Comparison of ENCODE assay signal across 8 cellular contexts in the genomic region with DNA sequence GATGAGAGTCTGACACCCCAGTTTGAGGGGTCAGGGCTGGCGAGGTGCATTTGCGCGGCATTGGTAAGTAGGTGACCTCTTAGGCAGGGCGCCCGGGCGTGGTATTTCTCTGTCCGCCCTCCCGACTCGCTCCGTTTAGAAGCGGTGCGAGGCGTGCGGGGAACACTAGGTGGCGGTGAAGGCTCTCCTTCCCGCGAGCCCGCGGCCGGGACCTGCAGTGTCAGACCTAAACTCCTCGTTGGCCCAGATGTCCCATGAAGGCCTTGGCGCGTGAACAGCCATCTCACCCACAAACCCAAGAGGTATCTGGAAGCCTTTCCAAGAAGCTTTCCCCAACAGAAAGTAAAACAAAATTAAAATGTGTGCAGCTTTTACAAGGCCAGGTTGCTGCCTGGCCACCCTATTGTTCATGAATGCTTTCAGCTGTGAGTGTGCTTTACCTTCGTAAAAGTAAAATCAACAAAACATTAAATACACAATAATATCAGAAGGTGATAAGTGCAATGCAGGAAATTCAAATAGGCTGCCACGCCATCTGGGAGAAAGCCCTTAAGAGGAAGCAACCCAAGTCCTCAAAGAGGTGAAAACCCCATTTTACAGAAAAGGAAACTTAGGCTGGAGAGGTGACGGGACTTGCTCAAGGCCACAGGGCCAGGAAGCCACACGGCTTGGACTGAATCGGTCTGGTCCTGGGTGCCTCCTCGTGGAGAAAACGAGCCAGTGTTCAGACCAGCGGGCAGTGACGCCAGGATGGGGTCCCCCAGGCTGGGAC.
DNase-seq lines count a peak whose midpoint lies in the region; ATAC-seq and TF ChIP-seq lines count a peak whose summit lies in the region.

No MANE protein-coding gene starts in this region.

- H3K27ac ChIP-seq in PC-9 = no peak overlapping the region
- H3K27ac ChIP-seq in esophagus squamous epithelium = no peak overlapping the region

- ATAC-seq in GM21360 (IDR thresholded peaks at IDR 0.05; ENCODE audit: unreplicated experiment) = peak; percentile 79
- peak; percentile 92 to 93 for ATAC-seq in stimulated activated naive B cell treated with anti-CD40 and anti-IgM and Interleukin-4, amounts not matched to agents 10 μg/mL and 1 μg/mL and 100 μg/mL, for 72 hours (replicated peaks)

- peak overlapping the region; percentile 68; the same call in 1 of the 2 replicates for H2AFZ ChIP-seq in PC-9

- DNase-seq in COR-L47 (lab: John Stamatoyannopoulos, UW) (peak; percentile 61), HUDEP-2 (lab: John Stamatoyannopoulos, UW; ENCODE audit: unreplicated experiment in 76 of 76) (peak in 68 of 76 experiments; percentile 8 to 81 (median 51)), PC-9 (peak; percentile 50 to 80), esophagus squamous epithelium (lab: John Stamatoyannopoulos, UW) (no peak), nephron progenitor cell (peak; percentile 87)
- DNase-seq in activated T-cell treated with anti-CD3 and anti-CD28 coated beads, Interleukin-2, amount 50 U/mL, for 24 hours = peak; percentile 83
- peak; percentile 69 for DNase-seq in stimulated activated naive B cell treated with anti-CD40 and anti-IgM and Interleukin-4, amounts not matched to agents 10 μg/mL and 1 μg/mL and 100 μg/mL, for 72 hours

- H3K9me3 ChIP-seq in PC-9 (ENCODE audit: insufficient read depth, low read depth) (no peaks in the 10 kb centered on the region), esophagus squamous epithelium (no peaks in the 10 kb centered on the region)

- H3F3A ChIP-seq in PC-9 (ENCODE audit: insufficient read depth, low read depth) = 0 out of 2 replicates have a peak, but pooled peaks cover 5% of the 10 kb centered on the region

- 22 to 34% methylated on average over 10 to 16 of the region's 32 CpGs for WGBS in esophagus squamous epithelium, 2 donors

- H3K4me3 Mint-ChIP-seq in activated T-cell treated with anti-CD3 and anti-CD28 coated beads, Interleukin-2, amount 50 U/mL, for 24 hours = peak overlapping the region; percentile 46
- H3K4me3 Mint-ChIP-seq in nephron progenitor cell = peak overlapping the region; percentile 18
- peak overlapping the region; percentile 66 to 73 for H3K4me3 Mint-ChIP-seq in stimulated activated naive B cell treated with anti-CD40 and anti-IgM and Interleukin-4, amounts not matched to agents 10 μg/mL and 1 μg/mL and 100 μg/mL, for 72 hours

- no peaks in the 10 kb centered on the region for H3K79me2 ChIP-seq in PC-9 (ENCODE audit: low read depth)

- H3K36me3 ChIP-seq in PC-9 (ENCODE audit: low read depth) (no peaks in the 10 kb centered on the region), esophagus squamous epithelium (no peaks in the 10 kb centered on the region)

- no TSS peak for BruUV-seq in PC-9 (replicated peaks; lab: Mats Ljungman, UMichigan)

- H3K27ac Mint-ChIP-seq in activated T-cell treated with anti-CD3 and anti-CD28 coated beads, Interleukin-2, amount 50 U/mL, for 24 hours = no peak overlapping the region
- H3K27ac Mint-ChIP-seq in nephron progenitor cell = no peak overlapping the region
- H3K27ac Mint-ChIP-seq in stimulated activated naive B cell treated with anti-CD40 and anti-IgM and Interleukin-4, amounts not matched to agents 10 μg/mL and 1 μg/mL and 100 μg/mL, for 72 hours = peak overlapping the region; percentile 42

- intact Hi-C loops in PC-9 (cut with micrococcal nuclease; ENCODE audit: unreplicated experiment) (loop anchor here (1.0 to 5.0 kb wide), 5 partner anchors 46 to 676 kb away; no protein-coding TSS in a partner anchor), esophagus squamous epithelium (cut with DNase I) (loop anchor here (10.0 kb wide), 1 partner anchor 134 kb away; no protein-coding TSS in a partner anchor)

- H3K36me3 Mint-ChIP-seq in activated T-cell treated with anti-CD3 and anti-CD28 coated beads, Interleukin-2, amount 50 U/mL, for 24 hours (ENCODE audit: low read depth) = no peaks in the 10 kb centered on the region
- H3K36me3 Mint-ChIP-seq in nephron progenitor cell (ENCODE audit: low read depth) = no peaks in the 10 kb centered on the region
- H3K36me3 Mint-ChIP-seq in stimulated activated naive B cell treated with anti-CD40 and anti-IgM and Interleukin-4, amounts not matched to agents 10 μg/mL and 1 μg/mL and 100 μg/mL, for 72 hours = peaks cover 0 to 3% of the 10 kb centered on the region in 2 donors

- TF ChIP-seq CTCF in PC-9 (conservative IDR thresholded peaks at IDR 0.05) (peak; percentile 86), esophagus squamous epithelium (IDR thresholded peaks at IDR 0.05) (peak; percentile 71 to 91 (median 86)), nephron progenitor cell (IDR thresholded peaks at IDR 0.05) (peak; percentile 85)

- H3K9me2 ChIP-seq in PC-9 (ENCODE audit: insufficient read depth) = no peaks in the 10 kb centered on the region

- POLR2A ChIA-PET in PC-9 (lab: Charles Lee; ENCODE audit: unreplicated experiment) = no interaction called here

- peak overlapping the region; percentile 84 for H3K4me2 ChIP-seq in PC-9

- H4K20me1 ChIP-seq in PC-9 (ENCODE audit: insufficient read depth) = no peaks in the 10 kb centered on the region

- CTCF ChIA-PET in PC-9 (lab: Charles Lee) = interaction anchor here (0.6 to 0.9 kb wide), 2 partner anchors 16 to 830 kb away, joined by 3 to 7 read pairs; no protein-coding TSS in a partner anchor

- no peak for TF ChIP-seq POLR2A in esophagus squamous epithelium (IDR thresholded peaks at IDR 0.05)

- peaks cover 14% of the 10 kb centered on the region for H3K4me1 Mint-ChIP-seq in activated T-cell treated with anti-CD3 and anti-CD28 coated beads, Interleukin-2, amount 50 U/mL, for 24 hours (ENCODE audit: low read depth)
- peaks cover 58% of the 10 kb centered on the region for H3K4me1 Mint-ChIP-seq in nephron progenitor cell
- H3K4me1 Mint-ChIP-seq in stimulated activated naive B cell treated with anti-CD40 and anti-IgM and Interleukin-4, amounts not matched to agents 10 μg/mL and 1 μg/mL and 100 μg/mL, for 72 hours = peaks cover 12 to 16% of the 10 kb centered on the region in 2 donors

- H3K4me1 ChIP-seq in PC-9 (replicated peaks; ENCODE audit: insufficient read depth) = peaks cover 14% of the 10 kb centered on the region
- peaks cover 3 to 38% (median 14%) of the 10 kb centered on the region in 3 donors for H3K4me1 ChIP-seq in esophagus squamous epithelium

- peaks cover 61% of the 10 kb centered on the region for H3K27me3 Mint-ChIP-seq in activated T-cell treated with anti-CD3 and anti-CD28 coated beads, Interleukin-2, amount 50 U/mL, for 24 hours
- H3K27me3 Mint-ChIP-seq in nephron progenitor cell (ENCODE audit: low read depth, poor library complexity) = peaks cover 55% of the 10 kb centered on the region
- peaks cover 51 to 70% of the 10 kb centered on the region in 2 donors for H3K27me3 Mint-ChIP-seq in stimulated activated naive B cell treated with anti-CD40 and anti-IgM and Interleukin-4, amounts not matched to agents 10 μg/mL and 1 μg/mL and 100 μg/mL, for 72 hours

- peak overlapping the region; percentile 45; the same call in 1 of the 2 replicates for H3K4me3 ChIP-seq in PC-9
- peak overlapping the region; percentile 17 to 43 (median 22) for H3K4me3 ChIP-seq in esophagus squamous epithelium

- H3K27me3 ChIP-seq in PC-9 (ENCODE audit: insufficient read depth, low read depth) (no peaks in the 10 kb centered on the region), esophagus squamous epithelium (peaks cover 0 to 43% (median 0%) of the 10 kb centered on the region in 4 donors)

- H3K9me3 Mint-ChIP-seq in activated T-cell treated with anti-CD3 and anti-CD28 coated beads, Interleukin-2, amount 50 U/mL, for 24 hours = no peaks in the 10 kb centered on the region
- H3K9me3 Mint-ChIP-seq in nephron progenitor cell = no peaks in the 10 kb centered on the region
- peaks cover 0 to 2% of the 10 kb centered on the region in 2 donors for H3K9me3 Mint-ChIP-seq in stimulated activated naive B cell treated with anti-CD40 and anti-IgM and Interleukin-4, amounts not matched to agents 10 μg/mL and 1 μg/mL and 100 μg/mL, for 72 hours

Comparison
In these comparisons a context has a peak if more than half of its experiments do, and no peak if none do; other contexts are left out.
1. H3K4me3 Mint-ChIP-seq: peak in every context shown above with its lines; median percentile 70 in stimulated activated naive B cell treated with anti-CD40 and anti-IgM and Interleukin-4, amounts not matched to agents 10 μg/mL and 1 μg/mL and 100 μg/mL, for 72 hours; 46 in activated T-cell treated with anti-CD3 and anti-CD28 coated beads, Interleukin-2, amount 50 U/mL, for 24 hours; 18 in nephron progenitor cell.